Comparison of ENCODE assay signal across 21 cellular contexts in genomic region chr15:59309405-59309804, GRCh38.
"Had no signal": no experiment of that assay in that cellular context is flagged by ENCODE, and none has a peak within 500 bp of the region (broad histone marks: within the 10 kb centered on the region; RNA-seq: fewer than 3 reads in every experiment).

No MANE protein-coding gene starts in this region.

- H3K9me3 Mint-ChIP-seq: activated CD8-positive, alpha-beta T cell treated with anti-CD3 and anti-CD28 coated beads for 36 hours; activated naive CD4-positive, alpha-beta T cell treated with anti-CD3 and anti-CD28 coated beads, Interleukin-2, amount 10 ng/mL, durations not matched to agents 7 days and 5 days; activated naive CD8-positive, alpha-beta T cell treated with anti-CD3 and anti-CD28 coated beads for 36 hours; activated T-cell treated with anti-CD3 and anti-CD28 coated beads, Interleukin-2, amount 50 U/mL, for 72 hours; activated T-helper 2 cell treated with anti-CD3 and anti-CD28 coated beads, Interferon-gamma antibody, Interleukin-2, Interleukin-4, amounts not matched to agents 10 μg/mL and 5 μg/mL and 100 μg/mL, durations not matched to agents 14 hours and 24 hours and 36 hours had no signal

- H3K27ac ChIP-seq: brain microvascular endothelial cell, cardiac muscle cell, SK-N-MC, VCaP had no signal

- H3K36me3 Mint-ChIP-seq: activated naive CD4-positive, alpha-beta T cell treated with anti-CD3 and anti-CD28 coated beads, Interleukin-2, amount 10 ng/mL, durations not matched to agents 7 days and 5 days; activated naive CD8-positive, alpha-beta T cell treated with anti-CD3 and anti-CD28 coated beads for 36 hours had no signal

- H3K27ac Mint-ChIP-seq: activated CD8-positive, alpha-beta T cell treated with anti-CD3 and anti-CD28 coated beads for 36 hours; activated naive CD4-positive, alpha-beta T cell treated with anti-CD3 and anti-CD28 coated beads, Interleukin-2, amount 10 ng/mL, durations not matched to agents 7 days and 5 days; activated naive CD8-positive, alpha-beta T cell treated with anti-CD3 and anti-CD28 coated beads for 36 hours; activated T-cell treated with anti-CD3 and anti-CD28 coated beads, Interleukin-2, amount 50 U/mL, for 72 hours; activated T-helper 2 cell treated with anti-CD3 and anti-CD28 coated beads, Interferon-gamma antibody, Interleukin-2, Interleukin-4, amounts not matched to agents 10 μg/mL and 5 μg/mL and 100 μg/mL, durations not matched to agents 14 hours and 24 hours and 36 hours had no signal

- H3K4me3 ChIP-seq: cardiac muscle cell, SK-N-MC had no signal

- H3K36me3 ChIP-seq: brain microvascular endothelial cell, cardiac muscle cell had no signal

- H3K4me3 Mint-ChIP-seq: activated CD8-positive, alpha-beta T cell treated with anti-CD3 and anti-CD28 coated beads for 36 hours; activated naive CD4-positive, alpha-beta T cell treated with anti-CD3 and anti-CD28 coated beads, Interleukin-2, amount 10 ng/mL, durations not matched to agents 7 days and 5 days; activated naive CD8-positive, alpha-beta T cell treated with anti-CD3 and anti-CD28 coated beads for 36 hours; activated T-cell treated with anti-CD3 and anti-CD28 coated beads, Interleukin-2, amount 50 U/mL, for 72 hours had no signal

- ATAC-seq: activated CD4-positive, CD25-positive, alpha-beta regulatory T cell treated with anti-CD3 and anti-CD28 coated beads, Interleukin-2, amount 50 U/mL, for 24 hours; activated CD8-positive, alpha-beta T cell treated with anti-CD3 and anti-CD28 coated beads for 36 hours; activated T-cell treated with anti-CD3 and anti-CD28 coated beads, Interleukin-2, amount 50 U/mL, for 72 hours had no signal

- H3K27me3 ChIP-seq: brain microvascular endothelial cell, cardiac muscle cell had no signal

- DNase-seq: activated CD4-positive, alpha-beta T cell treated with anti-CD3 and anti-CD28 coated beads for 4 hours; activated CD8-positive, alpha-beta memory T cell treated with anti-CD3 and anti-CD28 coated beads, Interleukin-2, amount 50 U/mL, for 4 hours; activated CD8-positive, alpha-beta T cell treated with anti-CD3 and anti-CD28 coated beads for 36 hours; activated gamma-delta T cell treated with Interleukin-2 at 50 U/mL for 16 hours; activated naive CD4-positive, alpha-beta T cell treated with anti-CD3 and anti-CD28 coated beads, Interleukin-2, amount 10 ng/mL, durations not matched to agents 7 days and 5 days; activated naive CD8-positive, alpha-beta T cell treated with anti-CD3 and anti-CD28 coated beads for 36 hours; activated T-cell treated with anti-CD3 and anti-CD28 coated beads, Interleukin-2, amount 50 U/mL, for 72 hours; brain microvascular endothelial cell; MM.1S; NCI-H1105 treated with DMSO at 0.1 percent for 48 hours; NCI-H1436 treated with DMSO at 0.1 percent for 48 hours; NCI-H187; NCI-H2081; NCI-H510A treated with DMSO at 0.1 percent for 48 hours; NCI-H69; T-helper 1 cell had no signal
